ENCODE assay signal across 1 cellular context in the genomic region with DNA sequence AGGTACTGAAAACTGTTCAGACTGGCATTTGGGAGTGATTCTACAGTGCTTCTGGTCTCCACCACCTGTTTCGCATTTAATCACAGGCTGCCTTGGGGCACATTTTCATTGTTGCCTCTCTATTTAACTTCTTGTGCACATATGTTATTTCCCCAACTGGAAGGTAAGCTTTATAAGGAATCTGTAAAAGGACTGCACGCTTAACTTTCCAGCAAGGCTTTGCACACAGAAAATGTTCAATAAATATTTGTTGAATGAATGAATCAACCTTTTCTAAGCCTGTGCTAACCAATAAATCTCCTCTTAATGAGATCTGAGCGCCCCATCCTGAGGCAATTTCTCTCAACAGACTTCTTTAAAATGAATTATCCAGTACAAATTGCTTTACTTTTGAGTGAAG.
TF ChIP-seq lines count a peak whose summit lies in the region.

No MANE protein-coding gene starts in this region.

TF ChIP-seq in HCT116, 20 proteins besides CTCF, POLR2A, EP300 and RAD21 (continued from another document):
- TF ChIP-seq POLR2AphosphoS5 (IDR thresholded peaks at IDR 0.05; ENCODE audit: low read depth, low read length) (no peak), SRF (IDR thresholded peaks at IDR 0.05; ENCODE audit: low read depth) (no peak), FOSL1 (IDR thresholded peaks at IDR 0.05; ENCODE audit: low read depth) (no peak), CEBPB (IDR thresholded peaks at IDR 0.05; ENCODE audit: low read depth) (no peak)
